ENCODE assay signal across 21 cellular contexts in the genomic region with DNA sequence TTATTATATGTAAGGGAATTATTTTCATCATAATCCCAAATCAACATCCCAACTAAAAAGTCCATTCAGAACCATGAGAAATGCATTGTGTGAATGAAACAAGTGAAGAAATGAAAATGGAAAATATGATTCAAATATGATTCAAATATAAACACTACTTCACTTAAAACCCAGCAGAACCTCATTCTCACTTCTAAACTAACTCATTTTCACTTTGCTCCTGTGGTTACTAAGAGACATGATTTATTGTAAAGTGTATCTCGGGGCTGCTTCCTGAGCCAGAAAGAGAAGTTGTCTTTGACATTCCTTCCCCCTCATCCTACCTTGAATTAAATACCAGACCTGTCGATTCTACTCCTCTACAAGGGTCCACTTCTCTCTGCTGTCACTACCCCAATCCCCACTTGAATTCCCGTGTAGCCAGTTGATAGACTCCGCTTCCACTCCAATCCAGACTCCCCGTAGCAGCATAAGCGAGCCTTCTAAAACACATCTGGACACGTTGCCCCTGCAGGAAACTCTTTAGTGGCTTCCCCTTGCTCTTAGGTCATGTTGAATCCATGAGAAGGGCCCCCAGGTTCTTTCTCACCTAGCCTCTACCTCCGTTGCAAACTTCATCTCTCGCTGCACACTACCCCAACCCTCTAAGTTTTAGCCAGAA.
DNase-seq lines count a peak whose midpoint lies in the region; ATAC-seq and FAIRE-seq lines count a peak whose summit lies in the region.
"Had no signal": no experiment of that assay in that cellular context is flagged by ENCODE, and none has a peak within 500 bp of the region (broad histone marks: within the 10 kb centered on the region; RNA-seq: fewer than 3 reads in every experiment).

No MANE protein-coding gene starts in this region.

- peak; percentile 59 for ATAC-seq in HG03108 (IDR thresholded peaks at IDR 0.05; ENCODE audit: unreplicated experiment)
- ATAC-seq: HCT116; heart right ventricle; HepG2; naive thymus-derived CD8-positive, alpha-beta T cell; Right ventricle myocardium inferior had no signal

- no peaks in the 10 kb centered on the region for H3K27me3 Mint-ChIP-seq in activated T-helper 1 cell treated with anti-CD3 and anti-CD28 coated beads, Interleukin-12 subunit alpha, Interleukin-12 subunit beta, Interleukin-2, Interleukin-4 antibody, amounts not matched to agents 30 ng/mL and 10 ng/mL and 1 ng/mL, durations not matched to agents 14 hours and 24 hours and 36 hours (ENCODE audit: insufficient read depth)
- H3K27me3 Mint-ChIP-seq: naive thymus-derived CD8-positive, alpha-beta T cell had no signal

- peak; percentile 6 for DNase-seq in stimulated activated CD4-positive, alpha-beta T cell treated with anti-CD3 and anti-CD28 coated beads, Interleukin-15, amount 100 ng/mL, for 24 hours
- no peak for DNase-seq in stimulated activated CD4-positive, alpha-beta T cell treated with anti-CD3 and anti-CD28 coated beads, Interleukin-4, amount 100 ng/mL, for 4 hours
- DNase-seq in activated T-helper 1 cell treated with anti-CD3 and anti-CD28 coated beads, Interleukin-12 subunit alpha, Interleukin-12 subunit beta, Interleukin-2, Interleukin-4 antibody, amounts not matched to agents 30 ng/mL and 10 ng/mL and 1 ng/mL, durations not matched to agents 14 hours and 24 hours and 36 hours (ENCODE audit: low spot score): no peak
- no peak for DNase-seq in midbrain (lab: John Stamatoyannopoulos, UW)
- DNase-seq in inferior parietal cortex (ENCODE audit: extremely low spot score): no peak
- no peak for DNase-seq in CD1c-positive myeloid dendritic cell (ENCODE audit: extremely low spot score)
- no peak for DNase-seq in HTR-8/SVneo (ENCODE audit: insufficient read length, low spot score)
- DNase-seq: effector CD8-positive, alpha-beta T cell; heart right ventricle; mammary epithelial cell; naive thymus-derived CD8-positive, alpha-beta T cell; NCI-H187; stimulated activated CD4-positive, alpha-beta T cell treated with anti-CD3 and anti-CD28 coated beads, Interleukin-4, amount 100 ng/mL, for 1 hour; testis; WERI-Rb-1 had no signal

- peaks cover 28% of the 10 kb centered on the region for H3K4me1 Mint-ChIP-seq in activated T-helper 1 cell treated with anti-CD3 and anti-CD28 coated beads, Interleukin-12 subunit alpha, Interleukin-12 subunit beta, Interleukin-2, Interleukin-4 antibody, amounts not matched to agents 30 ng/mL and 10 ng/mL and 1 ng/mL, durations not matched to agents 14 hours and 24 hours and 36 hours (ENCODE audit: low read depth)

- H3K4me3 Mint-ChIP-seq in activated T-helper 1 cell treated with anti-CD3 and anti-CD28 coated beads, Interleukin-12 subunit alpha, Interleukin-12 subunit beta, Interleukin-2, Interleukin-4 antibody, amounts not matched to agents 30 ng/mL and 10 ng/mL and 1 ng/mL, durations not matched to agents 14 hours and 24 hours and 36 hours: peak overlapping the region; percentile 12

- FAIRE-seq in HTR-8/SVneo (lab: Jason Lieb, UNC): no peak
- FAIRE-seq: GM12891, HepG2, keratinocyte had no signal

- intact Hi-C loops in activated T-helper 1 cell treated with anti-CD3 and anti-CD28 coated beads, Interleukin-12 subunit alpha, Interleukin-12 subunit beta, Interleukin-2, Interleukin-4 antibody, amounts not matched to agents 30 ng/mL and 10 ng/mL and 1 ng/mL, durations not matched to agents 14 hours and 24 hours and 36 hours (cut with micrococcal nuclease): loop anchor here (1.0 to 10.0 kb wide), 13 partner anchors 11 to 696 kb away; no protein-coding TSS in a partner anchor

- H3K36me3 Mint-ChIP-seq in activated T-helper 1 cell treated with anti-CD3 and anti-CD28 coated beads, Interleukin-12 subunit alpha, Interleukin-12 subunit beta, Interleukin-2, Interleukin-4 antibody, amounts not matched to agents 30 ng/mL and 10 ng/mL and 1 ng/mL, durations not matched to agents 14 hours and 24 hours and 36 hours (ENCODE audit: low read depth): peaks cover 4% of the 10 kb centered on the region
- H3K36me3 Mint-ChIP-seq: naive thymus-derived CD8-positive, alpha-beta T cell had no signal

- peak overlapping the region; percentile 82 for H3K27ac Mint-ChIP-seq in activated T-helper 1 cell treated with anti-CD3 and anti-CD28 coated beads, Interleukin-12 subunit alpha, Interleukin-12 subunit beta, Interleukin-2, Interleukin-4 antibody, amounts not matched to agents 30 ng/mL and 10 ng/mL and 1 ng/mL, durations not matched to agents 14 hours and 24 hours and 36 hours

- H3K9me3 Mint-ChIP-seq in activated T-helper 1 cell treated with anti-CD3 and anti-CD28 coated beads, Interleukin-12 subunit alpha, Interleukin-12 subunit beta, Interleukin-2, Interleukin-4 antibody, amounts not matched to agents 30 ng/mL and 10 ng/mL and 1 ng/mL, durations not matched to agents 14 hours and 24 hours and 36 hours: peaks cover 12% of the 10 kb centered on the region
